8 cellular contexts compared by ENCODE assay signal in the genomic region with DNA sequence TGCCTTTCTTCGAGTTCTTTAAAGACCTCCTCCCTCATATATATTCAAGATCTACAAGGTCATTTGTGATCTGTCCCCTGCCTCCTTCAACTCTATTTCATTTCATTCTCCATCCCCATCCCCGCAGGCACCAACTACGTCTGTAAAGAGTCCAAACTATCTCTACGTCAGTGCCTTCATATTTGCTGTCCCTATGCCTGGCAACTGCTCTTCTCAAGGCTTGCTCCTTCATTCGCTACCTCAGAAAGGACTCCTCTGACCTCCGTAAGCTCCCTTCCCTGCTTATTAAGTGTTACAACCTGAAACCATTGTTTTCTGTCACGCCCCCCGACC. TPM values are rescaled to one million over a fixed set of nuclear protein-coding genes. Genes with fewer than 3 reads are reported as not detected.
DNase-seq lines count a peak whose midpoint lies in the region; ATAC-seq and TF ChIP-seq lines count a peak whose summit lies in the region.

No MANE protein-coding gene starts in this region.

- H3K9me3 ChIP-seq in Panc1 (ENCODE audit: control insufficient read depth, insufficient read depth, low read depth, low read length) (no peaks in the 10 kb centered on the region), neutrophil (no peaks in the 10 kb centered on the region)

- BruUV-seq in Panc1 (replicated peaks; lab: Mats Ljungman, UMichigan): no TSS peak

- peaks cover 27% of the 10 kb centered on the region for H3K36me3 ChIP-seq in Panc1 (ENCODE audit: control insufficient read depth, insufficient read depth, low read length)
- H3K36me3 ChIP-seq in neutrophil: peaks cover 32% of the 10 kb centered on the region

- no peak for ATAC-seq in Panc1
- no peak for ATAC-seq in HG02840 (IDR thresholded peaks at IDR 0.05; ENCODE audit: low FRiP score, unreplicated experiment)

- DNase-seq in NCI-H2029 (lab: John Stamatoyannopoulos, UW) (peak; percentile 8), NCI-H2029 treated with DMSO at 0.1 percent for 48 hours (lab: John Stamatoyannopoulos, UW) (no peak), Panc1 (ENCODE audit: low read depth, low spot score) (no peak), epithelial cell of proximal tubule (ENCODE audit: low read depth) (no peak), islet precursor cell (no peak), iPS-NIHi11 (ENCODE audit: low spot score) (no peak)

- H3K27me3 ChIP-seq in Panc1 (ENCODE audit: control insufficient read depth, insufficient read depth, low read length) (no peaks in the 10 kb centered on the region), neutrophil (no peaks in the 10 kb centered on the region)

- intact Hi-C loops in Panc1 (cut with micrococcal nuclease; ENCODE audit: unreplicated experiment): no loop called here

- CTCF ChIA-PET in Panc1 (lab: Charles Lee): no interaction called here

- H3K27ac ChIP-seq in Panc1 (ENCODE audit: low read length) (peak overlapping the region; percentile 85), neutrophil (peak overlapping the region; percentile 89)

- no peak for TF ChIP-seq CTCF in Panc1 (IDR thresholded peaks at IDR 0.05)
- no peak for TF ChIP-seq CTCF in epithelial cell of proximal tubule (conservative IDR thresholded peaks at IDR 0.05; ENCODE audit: low read depth, low read length)
- TF ChIP-seq CTCF in neutrophil (IDR thresholded peaks at IDR 0.05): no peak

- in situ Hi-C loops in Panc1 (cut with HindIII; ENCODE audit: low pct_unique_long_range_greater_than_20kb, low sequenced_read_pairs): no loop called here

- H3K4me1 ChIP-seq in Panc1 (ENCODE audit: control insufficient read depth, insufficient read depth, low read length): peaks cover 8% of the 10 kb centered on the region
- peaks cover 23 to 33% of the 10 kb centered on the region in 2 experiments for H3K4me1 ChIP-seq in neutrophil (ENCODE audit: control insufficient read depth in 1 of 2, insufficient read depth in 1 of 2, low read depth in 1 of 2, low read length in 1 of 2)

- peak overlapping the region; percentile 67 to 93 for H3K4me3 ChIP-seq in Panc1 (ENCODE audit: low read depth in 2 of 2, low read length in 2 of 2)
- peak overlapping the region; percentile 100 for H3K4me3 ChIP-seq in epithelial cell of proximal tubule (ENCODE audit: low read depth, low read length)
- H3K4me3 ChIP-seq in neutrophil (ENCODE audit: low read depth in 1 of 2, low read length in 1 of 2): peak overlapping the region; percentile 72 to 95

- POLR2A ChIA-PET in Panc1 (lab: Charles Lee): interaction anchor here (0.7 kb wide), 1 partner anchor 165 kb away, joined by 5 read pairs; no protein-coding TSS in a partner anchor

RNA-seq across cellular contexts. Expression of a gene that starts 0.7 kb away (rescaled TPM):
- total RNA-seq in Panc1 (2021; ENCODE audit: unreplicated experiment) (40.5 TPM), epithelial cell of proximal tubule (12.6 and 15.9 TPM in 2 replicates)
- polyA plus RNA-seq in Panc1 (2012; ENCODE audit: insufficient read length): 19.6 TPM

RNA-seq across cellular contexts. Expression of a gene that starts 39.9 kb away (rescaled TPM):
- total RNA-seq in Panc1 (2021; ENCODE audit: unreplicated experiment) (115 TPM), epithelial cell of proximal tubule (60.9 and 84.8 TPM in 2 replicates)
- polyA plus RNA-seq in Panc1 (2012; ENCODE audit: insufficient read length): 170 TPM

RNA-seq across cellular contexts. Expression of a gene that starts 59.1 kb away (rescaled TPM):
- total RNA-seq in Panc1 (2021; ENCODE audit: unreplicated experiment) (2.4 TPM), epithelial cell of proximal tubule (0.81 and 1.9 TPM in 2 replicates)
- polyA plus RNA-seq in Panc1 (2012; ENCODE audit: insufficient read length): 1.1 TPM
